Comparison of ENCODE assay signal across 1 cellular context in genomic region chr20:63977392-63978276, GRCh38.
A peak's percentile ranks its signal among the peaks of the same experiment; 100 is the strongest.
TF ChIP-seq lines count a peak whose summit lies in the region.

No MANE protein-coding gene starts in this region.

TF ChIP-seq in GM12878, 131 proteins besides CTCF, POLR2A, EP300 and RAD21 (continued from another document):
- TF ChIP-seq LARP7 (IDR thresholded peaks at IDR 0.05) = no peak
- TF ChIP-seq PAX8 (IDR thresholded peaks at IDR 0.05) = no peak
- no peak for TF ChIP-seq PRDM15 (CRISPR knock-in tag; IDR thresholded peaks at IDR 0.05)
- peak; percentile 10; the same call in 1 of the 2 replicates for TF ChIP-seq PKNOX1 (IDR thresholded peaks at IDR 0.05)
- no peak for TF ChIP-seq RB1 (IDR thresholded peaks at IDR 0.05; ENCODE audit: borderline replicate concordance)
- no peak for TF ChIP-seq KLF5 (IDR thresholded peaks at IDR 0.05; ENCODE audit: partially characterized antibody)
- no peak for TF ChIP-seq SMARCA5 (IDR thresholded peaks at IDR 0.05)
- TF ChIP-seq ZBTB33 (IDR thresholded peaks at IDR 0.05) = no peak
- no peak for TF ChIP-seq GATAD2B (conservative IDR thresholded peaks at IDR 0.05; ENCODE audit: low read depth)
- TF ChIP-seq RFX5 (IDR thresholded peaks at IDR 0.05; ENCODE audit: low read depth, low read length) = no peak
- TF ChIP-seq KDM1A (IDR thresholded peaks at IDR 0.05; ENCODE audit: borderline replicate concordance) = no peak
- TF ChIP-seq MYB (IDR thresholded peaks at IDR 0.05; ENCODE audit: borderline replicate concordance, low read depth, low read length) = no peak
- peak; percentile 23 for TF ChIP-seq MEF2B (IDR thresholded peaks at IDR 0.05; ENCODE audit: partially characterized antibody, poor library complexity, severe bottlenecking)
- TF ChIP-seq NKRF (conservative IDR thresholded peaks at IDR 0.05) = no peak
- TF ChIP-seq KAT2A (conservative IDR thresholded peaks at IDR 0.05; ENCODE audit: control insufficient read depth, low read depth, low read length) = no peak
- TF ChIP-seq RBBP5 (conservative IDR thresholded peaks at IDR 0.05) = no peak
- TF ChIP-seq PBX3 (IDR thresholded peaks at IDR 0.05; ENCODE audit: insufficient replicate concordance, low read depth, low read length) = no peak
- no peak for TF ChIP-seq NR2C1 (IDR thresholded peaks at IDR 0.05)
- TF ChIP-seq E2F8 (IDR thresholded peaks at IDR 0.05; ENCODE audit: low read depth, partially characterized antibody) = no peak
- no peak for TF ChIP-seq FOXM1 (IDR thresholded peaks at IDR 0.05; ENCODE audit: low read depth, low read length)
- no peak for TF ChIP-seq HSF1 (IDR thresholded peaks at IDR 0.05; ENCODE audit: low read depth, low read length)
- TF ChIP-seq MEF2A (IDR thresholded peaks at IDR 0.05; ENCODE audit: insufficient read depth, low read depth, low read length) = no peak
- no peak for TF ChIP-seq SRF (IDR thresholded peaks at IDR 0.05; ENCODE audit: low read depth in 2 of 2, low read length in 2 of 2)
- TF ChIP-seq SUZ12 (IDR thresholded peaks at IDR 0.05; ENCODE audit: unreplicated experiment) = no peak
- no peak for TF ChIP-seq STAT3 (IDR thresholded peaks at IDR 0.05; ENCODE audit: low read depth, low read length)
- TF ChIP-seq BCLAF1 (IDR thresholded peaks at IDR 0.05) = no peak
- TF ChIP-seq POLR2AphosphoS2 (IDR thresholded peaks at IDR 0.05; ENCODE audit: low read depth, low read length) = peak; percentile 11; the same call in 1 of the 2 replicates
- no peak; the same call in 2 of the 3 replicates for TF ChIP-seq POU2F2 (IDR thresholded peaks at IDR 0.05; ENCODE audit: borderline replicate concordance, low read depth, low read length)
TF ChIP-seq in GM12878: peak in this region for 8.
